ENCODE assay signal across 8 cellular contexts in the genomic region with DNA sequence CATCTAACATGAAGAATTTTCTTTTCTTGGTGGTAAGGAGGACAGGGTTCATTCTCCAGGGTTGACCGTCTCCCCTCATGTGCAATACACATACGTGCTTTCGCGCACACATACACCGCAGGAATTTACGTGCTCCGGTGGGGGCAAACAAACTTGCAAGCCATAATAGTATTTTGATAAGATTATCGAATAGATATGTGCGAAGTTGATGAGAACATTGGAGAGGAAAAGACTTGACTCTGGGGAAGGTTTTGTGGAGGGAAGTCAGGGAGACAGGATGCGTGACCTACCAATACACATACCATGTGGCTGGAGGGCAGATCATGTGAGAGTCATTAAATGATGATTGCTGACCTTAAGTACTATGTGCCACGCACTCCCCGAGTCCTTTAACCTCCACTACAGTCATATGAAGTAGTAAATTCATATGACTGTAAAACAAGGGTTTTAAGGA. TPM values are rescaled to one million over a fixed set of nuclear protein-coding genes. Genes with fewer than 3 reads are reported as not detected.
A peak's percentile ranks its signal among the peaks of the same experiment; 100 is the strongest.
DNase-seq lines count a peak whose midpoint lies in the region; FAIRE-seq and TF ChIP-seq lines count a peak whose summit lies in the region.

No MANE protein-coding gene starts in this region.

- no peak for TF ChIP-seq CTCF in bronchial epithelial cell (IDR thresholded peaks at IDR 0.05; ENCODE audit: insufficient read depth, low read length, severe bottlenecking)

- peaks cover 49% of the 10 kb centered on the region for H3K4me1 ChIP-seq in mononuclear cell (ENCODE audit: insufficient read depth, low read length)

- H3K36me3 Mint-ChIP-seq in activated T-cell treated with anti-CD3 and anti-CD28 coated beads, Interleukin-2, amount 50 U/mL, for 24 hours (ENCODE audit: low read depth) = peaks cover 38% of the 10 kb centered on the region

- H3K9me3 ChIP-seq in mononuclear cell (ENCODE audit: low read depth, low read length) = no peaks in the 10 kb centered on the region

- peak overlapping the region; percentile 45 for H3K4me3 ChIP-seq in bronchial epithelial cell (ENCODE audit: low read depth, low read length)
- H3K4me3 ChIP-seq in mononuclear cell (ENCODE audit: low read length) = peak overlapping the region; percentile 94

- H3K36me3 ChIP-seq in bronchial epithelial cell (ENCODE audit: control insufficient read depth, insufficient read depth, low read length) = no peaks in the 10 kb centered on the region

- H3K27me3 ChIP-seq in bronchial epithelial cell (ENCODE audit: control insufficient read depth, insufficient read depth, low read length) = no peaks in the 10 kb centered on the region
- H3K27me3 ChIP-seq in mononuclear cell (ENCODE audit: insufficient read depth, low read length) = no peaks in the 10 kb centered on the region

- no peaks in the 10 kb centered on the region for H3K27me3 Mint-ChIP-seq in activated T-cell treated with anti-CD3 and anti-CD28 coated beads, Interleukin-2, amount 50 U/mL, for 24 hours

- peak overlapping the region; percentile 99 for H3K27ac Mint-ChIP-seq in activated T-cell treated with anti-CD3 and anti-CD28 coated beads, Interleukin-2, amount 50 U/mL, for 24 hours

- peak overlapping the region; percentile 99 for H3K4me3 Mint-ChIP-seq in activated T-cell treated with anti-CD3 and anti-CD28 coated beads, Interleukin-2, amount 50 U/mL, for 24 hours

- no peak for DNase-seq in activated T-cell treated with anti-CD3 and anti-CD28 coated beads, Interleukin-2, amount 50 U/mL, for 24 hours
- DNase-seq in activated T-cell treated with anti-CD3 and anti-CD28 coated beads for 4 hours (no peak), NOMO-1 (lab: John Stamatoyannopoulos, UW; ENCODE audit: unreplicated experiment in 2 of 2) (peak; percentile 16 to 59), bronchial epithelial cell (ENCODE audit: low read depth) (peak; percentile 36), NCI-H446 treated with DMSO at 0.1 percent for 48 hours (lab: John Stamatoyannopoulos, UW) (no peak)
- DNase-seq in activated effector memory CD4-positive, alpha-beta T cell treated with Interleukin-2 at 50 U/mL for 16 hours = no peak
- no peak for DNase-seq in stimulated activated CD4-positive, alpha-beta T cell treated with anti-CD3 and anti-CD28 coated beads, Interleukin-2, amount 100 ng/mL, for 48 hours

- peaks cover 38% of the 10 kb centered on the region for H3K4me1 Mint-ChIP-seq in activated T-cell treated with anti-CD3 and anti-CD28 coated beads, Interleukin-2, amount 50 U/mL, for 24 hours (ENCODE audit: low read depth)

- no peak for FAIRE-seq in bronchial epithelial cell (lab: Jason Lieb, UNC)

- H3K9me3 Mint-ChIP-seq in activated T-cell treated with anti-CD3 and anti-CD28 coated beads, Interleukin-2, amount 50 U/mL, for 24 hours = no peaks in the 10 kb centered on the region

RNA-seq across cellular contexts. Expression of a gene that starts 0.9 kb away (rescaled TPM):
- total RNA-seq in bronchial epithelial cell (12.1 and 14.7 TPM in 2 replicates), mononuclear cell (21.4 TPM)

RNA-seq across cellular contexts. Expression of a gene that starts 4.1 kb away (rescaled TPM):
- 11.3 and 13.2 TPM in 2 replicates for total RNA-seq in bronchial epithelial cell
- total RNA-seq in mononuclear cell = 24.3 TPM

Comparison
In these comparisons a context has a peak if more than half of its experiments do, and no peak if none do; other contexts are left out.
1. DNase-seq: peak in NOMO-1 (2 of 2) and bronchial epithelial cell (single experiment); none in activated T-cell treated with anti-CD3 and anti-CD28 coated beads, Interleukin-2, amount 50 U/mL, for 24 hours (single experiment), activated T-cell treated with anti-CD3 and anti-CD28 coated beads for 4 hours (single experiment), activated effector memory CD4-positive, alpha-beta T cell treated with Interleukin-2 at 50 U/mL for 16 hours (single experiment), stimulated activated CD4-positive, alpha-beta T cell treated with anti-CD3 and anti-CD28 coated beads, Interleukin-2, amount 100 ng/mL, for 48 hours (0 of 2) and NCI-H446 treated with DMSO at 0.1 percent for 48 hours (single experiment).